15 cellular contexts compared by ENCODE assay signal in genomic region chr4:17623451-17624001, GRCh38.
"Had no signal": no experiment of that assay in that cellular context is flagged by ENCODE, and none has a peak within 500 bp of the region (broad histone marks: within the 10 kb centered on the region; RNA-seq: fewer than 3 reads in every experiment).

No MANE protein-coding gene starts in this region.

- H3K4me3 ChIP-seq: gastroesophageal sphincter, left ventricle myocardium inferior, right lobe of liver, spleen had no signal

- H3K27me3 ChIP-seq: gastroesophageal sphincter, right lobe of liver, spleen had no signal

- ATAC-seq: gastroesophageal sphincter; natural killer cell treated with Interleukin-12 subunit alpha and Interleukin-12 subunit beta and Interleukin-15 and Interleukin-18, amount 100 ng/mL, for 72 hours; right lobe of liver had no signal

- DNase-seq: activated naive CD4-positive, alpha-beta T cell treated with anti-CD3 and anti-CD28 coated beads, Interleukin-2, amount 10 ng/mL, durations not matched to agents 7 days and 5 days; amygdala; dermis blood vessel endothelial cell; endodermal cell; erythroblast; kidney; left ventricle myocardium inferior; occipital lobe; right lobe of liver; spleen; stimulated activated CD4-positive, alpha-beta T cell treated with anti-CD3 and anti-CD28 coated beads, Interleukin-1b, Interleukin-23, amount 100 ng/mL, for 48 hours; stimulated activated naive CD4-positive, alpha-beta T cell; trophoblast cell had no signal
